Comparison of ENCODE assay signal across 1 cellular context in the genomic region with DNA sequence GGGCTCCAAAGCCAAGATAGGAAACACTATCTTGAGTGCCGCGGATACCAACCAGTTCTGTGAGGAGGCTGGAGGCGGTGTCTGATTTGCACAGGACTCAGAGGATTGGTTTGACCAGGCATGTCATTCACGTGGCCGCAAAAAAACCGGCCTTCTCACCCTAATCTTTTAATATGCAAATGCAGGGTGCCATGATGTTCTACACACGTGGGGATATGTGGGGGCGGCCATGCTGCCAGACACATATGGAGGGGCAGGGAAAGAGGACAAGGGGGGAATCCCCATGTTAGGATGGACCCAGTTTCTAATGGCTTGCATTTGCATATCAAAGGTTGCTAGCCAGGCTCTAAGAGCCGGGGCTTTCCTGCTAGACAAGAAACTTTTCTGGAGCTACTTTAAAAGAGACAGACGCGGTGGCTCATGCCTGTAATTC.
TF ChIP-seq lines count a peak whose summit lies in the region.

No MANE protein-coding gene starts in this region.

TF ChIP-seq in HepG2, 621 proteins besides CTCF, POLR2A, EP300 and RAD21 (continued from another document):
- TF ChIP-seq ZNF883 (CRISPR knock-in tag; IDR thresholded peaks at IDR 0.05; ENCODE audit: not compliant biosample characterization) (no peak), ESRRA (CRISPR knock-in tag; IDR thresholded peaks at IDR 0.05; ENCODE audit: low read depth) (no peak), ZNF607 (CRISPR knock-in tag; IDR thresholded peaks at IDR 0.05; ENCODE audit: borderline replicate concordance) (no peak), ZNF24 (IDR thresholded peaks at IDR 0.05) (no peak), GZF1 (CRISPR knock-in tag; IDR thresholded peaks at IDR 0.05) (no peak), ZNF432 (CRISPR knock-in tag; IDR thresholded peaks at IDR 0.05; ENCODE audit: borderline replicate concordance) (no peak), KMT2B (CRISPR knock-in tag; IDR thresholded peaks at IDR 0.05) (no peak), ZNF124 (CRISPR knock-in tag; IDR thresholded peaks at IDR 0.05) (no peak)
